In genomic region chr19:16118489-16119033, GRCh38 we compare ENCODE assay signal across 9 cellular contexts. TPM values are rescaled to one million over a fixed set of nuclear protein-coding genes. Genes with fewer than 3 reads are reported as not detected.
DNase-seq lines count a peak whose midpoint lies in the region; ATAC-seq, FAIRE-seq and TF ChIP-seq lines count a peak whose summit lies in the region.
"Had no signal": no experiment of that assay in that cellular context is flagged by ENCODE, and none has a peak within 500 bp of the region (broad histone marks: within the 10 kb centered on the region; RNA-seq: fewer than 3 reads in every experiment).

No MANE protein-coding gene starts in this region.

- peak overlapping the region in 1 of 10 donors; percentile 7 for H3K4me3 ChIP-seq in heart right ventricle
- no peak overlapping the region for H3K4me3 ChIP-seq in aorta (ENCODE audit: low read length in 2 of 2)

- intact Hi-C loops in heart right ventricle (cut with DNase I) = loop anchor here in 3 of 10 donors (10.0 kb wide), 2 partner anchors 54 to 66 kb away; partner anchors contain the start of gene FAM32A (in 1 of the 3)
- intact Hi-C loops in aorta (cut with DNase I) = loop anchor here in 1 of 2 donors (10.0 kb wide), 1 partner anchor 66 kb away; the partner anchor contains the start of gene FAM32A

- H3K27me3 ChIP-seq in heart right ventricle = no peaks in the 10 kb centered on the region
- no peaks in the 10 kb centered on the region for H3K27me3 ChIP-seq in aorta (ENCODE audit: control insufficient read depth in 1 of 2, insufficient read depth in 2 of 2, low read length in 1 of 2)

- TF ChIP-seq CTCF in heart right ventricle (IDR thresholded peaks at IDR 0.05) = no peak
- TF ChIP-seq CTCF in D721Med (IDR thresholded peaks at IDR 0.05; ENCODE audit: insufficient read depth, missing control alignments) = no peak

- ATAC-seq in GM18867 (IDR thresholded peaks at IDR 0.05; ENCODE audit: unreplicated experiment) (peak; percentile 71), HG02642 (IDR thresholded peaks at IDR 0.05; ENCODE audit: poor library complexity, unreplicated experiment) (peak; percentile 69), heart right ventricle (peak in 7 of 8 donors; percentile 25 to 74 (median 39)), aorta (ENCODE audit: low FRiP score) (peak; percentile 57)

- H3K27ac ChIP-seq in heart right ventricle = peak overlapping the region in 2 of 10 donors; percentile 41 to 87
- H3K27ac ChIP-seq in aorta (ENCODE audit: low read depth in 1 of 2, low read length in 2 of 2) = no peak overlapping the region

- WGBS in heart right ventricle, 2 donors = 84 to 85% methylated on average over 12 of the region's 12 CpGs
- WGBS in aorta, 2 donors = 87 to 91% methylated on average over 12 of the region's 12 CpGs

- FAIRE-seq in D721Med (lab: Jason Lieb, UNC) = no peak

- H3K4me1 ChIP-seq in heart right ventricle (peaks cover 0 to 66% (median 6%) of the 10 kb centered on the region in 9 donors), aorta (ENCODE audit: control insufficient read depth in 1 of 2, insufficient read depth in 2 of 2, low read length in 2 of 2) (no peaks in the 10 kb centered on the region)

- H3K36me3 ChIP-seq in heart right ventricle (peaks cover 5 to 85% (median 40%) of the 10 kb centered on the region in 9 donors), aorta (ENCODE audit: control insufficient read depth in 1 of 2, insufficient read depth in 2 of 2, low read length in 1 of 2) (peaks cover 5 to 6% of the 10 kb centered on the region in 2 donors)

- H3K9me3 ChIP-seq in heart right ventricle (no peaks in the 10 kb centered on the region), aorta (ENCODE audit: control insufficient read depth, low read length) (no peaks in the 10 kb centered on the region)

- peak; percentile 94 for DNase-seq in NOMO-1 treated with dmso at 0.1 percent for 144 hours (lab: John Stamatoyannopoulos, UW; ENCODE audit: unreplicated experiment)
- peak in 1 of 2 donors; percentile 18 for DNase-seq in heart right ventricle
- DNase-seq in aorta = peak in 1 of 2 donors; percentile 70
- no peak for DNase-seq in D721Med (ENCODE audit: insufficient read length, low spot score)
- DNase-seq in SK-N-DZ (ENCODE audit: low spot score) = no peak
- DNase-seq in SHP77 treated with DMSO at 0.1 percent for 48 hours (lab: John Stamatoyannopoulos, UW) = no peak

RNA-seq across cellular contexts. Expression of gene RAB8A, which starts 6.9 kb away (rescaled TPM):
- 10 to 100 TPM; 16.4 to 47.4 (median 21.0) TPM for total RNA-seq in heart right ventricle
- polyA plus RNA-seq in heart right ventricle = 10 to 100 TPM; 12.1 to 20.6 TPM
- 10 to 100 TPM; 51.3 to 56.7 TPM for total RNA-seq in aorta
- 10 to 100 TPM; 17.6 to 30.3 TPM for polyA plus RNA-seq in aorta
- polyA plus RNA-seq in SK-N-DZ (2014; cell fraction: cytosol; rRNA removed) = 44.3 and 48.2 TPM in 2 replicates
- polyA plus RNA-seq in SK-N-DZ (2014; cell fraction: nucleus; rRNA removed) = 19.6 and 19.9 TPM in 2 replicates

RNA-seq across cellular contexts. Expression of gene HSH2D, which starts 24.9 kb away (rescaled TPM):
- total RNA-seq in heart right ventricle (1 to 10 TPM in 3 of 10 donors, under 1 TPM in 5, not detected in 2; 0.16 to 2.0 (median 0.56) TPM), aorta (1 to 10 TPM; 1.3 to 1.4 TPM)
- polyA plus RNA-seq in heart right ventricle (under 1 TPM; 0.19 to 0.51 TPM), aorta (1 to 10 TPM in 1 of 2 donors, under 1 TPM in 1; 0.10 to 2.5 TPM)
- not detected in 2 replicates for polyA plus RNA-seq in SK-N-DZ (2014; cell fraction: cytosol; rRNA removed)
- polyA plus RNA-seq in SK-N-DZ (2014; cell fraction: nucleus; rRNA removed) = not detected in 2 replicates

RNA-seq across cellular contexts. Expression of gene TPM4, which starts 42.3 kb away (rescaled TPM):
- 100 to 1,000 TPM in 2 of 10 donors, 10 to 100 TPM in 8; 52.0 to 231 (median 72.5) TPM for total RNA-seq in heart right ventricle
- 100 to 1,000 TPM; 121 to 195 TPM for polyA plus RNA-seq in heart right ventricle
- 1,000 to 10,000 TPM in 1 of 2 donors, 100 to 1,000 TPM in 1; 695 to 1,409 TPM for total RNA-seq in aorta
- 100 to 1,000 TPM; 800 to 937 TPM for polyA plus RNA-seq in aorta
- 173 and 190 TPM in 2 replicates for polyA plus RNA-seq in SK-N-DZ (2014; cell fraction: cytosol; rRNA removed)
- 78.2 and 86.9 TPM in 2 replicates for polyA plus RNA-seq in SK-N-DZ (2014; cell fraction: nucleus; rRNA removed)

RNA-seq across cellular contexts. Expression of gene CIB3, which starts 54.8 kb away (rescaled TPM):
- total RNA-seq in heart right ventricle (not detected), aorta (not detected)
- polyA plus RNA-seq in heart right ventricle (not detected), aorta (under 1 TPM in 1 of 2 donors, not detected in 1; 0.95 TPM)
- polyA plus RNA-seq in SK-N-DZ (2014; cell fraction: cytosol; rRNA removed) = not detected in 2 replicates
- polyA plus RNA-seq in SK-N-DZ (2014; cell fraction: nucleus; rRNA removed) = not detected in 2 replicates
- polyA plus RNA-seq: esophagus had no signal
